Comparison of ENCODE assay signal across 8 cellular contexts in the genomic region with DNA sequence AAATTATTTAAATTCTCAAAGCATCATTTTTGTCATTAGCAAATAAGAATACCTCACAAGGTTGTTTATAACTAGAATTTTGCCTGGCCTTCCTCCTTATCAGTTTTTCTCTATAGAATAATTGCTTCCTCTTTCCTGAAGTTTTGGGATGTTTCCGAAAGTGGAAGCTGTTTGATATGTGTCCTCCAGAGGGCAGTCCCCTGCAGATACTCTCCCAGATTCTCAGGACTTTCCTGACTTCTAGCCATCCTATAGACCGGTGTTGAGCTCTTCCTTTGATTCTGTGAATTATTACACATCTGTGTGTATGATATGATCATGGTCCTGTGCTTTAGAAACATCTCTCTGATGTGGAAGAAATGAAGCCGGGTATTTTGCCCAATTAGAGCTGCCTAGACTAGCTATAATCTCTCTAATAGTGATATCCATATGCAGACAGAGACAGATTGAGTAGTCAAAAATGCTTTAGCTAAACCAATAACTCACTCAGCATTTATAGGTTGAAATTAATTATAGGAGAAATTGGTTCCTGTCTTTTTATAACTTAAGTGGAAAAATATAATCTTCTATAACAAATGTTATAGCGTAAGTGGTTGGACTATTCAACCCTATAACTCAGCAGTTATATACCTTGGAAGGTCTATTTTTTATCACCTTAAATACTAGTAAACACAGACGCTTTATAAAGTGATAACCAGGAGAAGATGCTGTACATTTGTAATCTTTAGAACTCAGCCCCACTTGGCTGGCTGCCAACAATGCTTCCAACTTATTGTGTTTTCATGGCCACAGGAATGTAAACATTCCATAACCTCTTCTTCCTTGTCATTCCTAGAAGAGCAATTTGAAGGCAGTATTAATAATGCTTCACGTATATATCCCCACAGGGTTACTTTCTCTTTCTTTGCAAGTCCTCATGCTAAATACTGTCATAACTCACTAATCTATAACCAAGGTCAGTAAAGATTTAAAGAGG.
DNase-seq lines count a peak whose midpoint lies in the region; ATAC-seq and TF ChIP-seq lines count a peak whose summit lies in the region.

No MANE protein-coding gene starts in this region.

- H3K36me3 Mint-ChIP-seq in natural killer cell treated with Interleukin-12 subunit alpha and Interleukin-12 subunit beta and Interleukin-15 and Interleukin-18, amount 100 ng/mL, for 72 hours = no peaks in the 10 kb centered on the region

- no peaks in the 10 kb centered on the region for H3K36me3 ChIP-seq in PC-9 (ENCODE audit: low read depth)

- BruUV-seq in PC-9 (replicated peaks; lab: Mats Ljungman, UMichigan) = no TSS peak

- no peaks in the 10 kb centered on the region for H3K79me2 ChIP-seq in PC-9 (ENCODE audit: low read depth)

- H3K9me3 Mint-ChIP-seq in natural killer cell treated with Interleukin-12 subunit alpha and Interleukin-12 subunit beta and Interleukin-15 and Interleukin-18, amount 100 ng/mL, for 72 hours = no peaks in the 10 kb centered on the region

- H3K4me1 ChIP-seq in PC-9 (replicated peaks; ENCODE audit: insufficient read depth) = no peaks in the 10 kb centered on the region

- H3K9me2 ChIP-seq in PC-9 (ENCODE audit: insufficient read depth) = no peaks in the 10 kb centered on the region

- no peak overlapping the region for H3K27ac ChIP-seq in PC-9

- ATAC-seq in GM21381 (IDR thresholded peaks at IDR 0.05; ENCODE audit: unreplicated experiment) = no peak
- no peak for ATAC-seq in natural killer cell treated with Interleukin-12 subunit alpha and Interleukin-12 subunit beta and Interleukin-15 and Interleukin-18, amount 100 ng/mL, for 72 hours

- H3K4me2 ChIP-seq in PC-9 = no peak overlapping the region

- H3K4me3 ChIP-seq in PC-9 = no peak overlapping the region

- H3K4me1 Mint-ChIP-seq in natural killer cell treated with Interleukin-12 subunit alpha and Interleukin-12 subunit beta and Interleukin-15 and Interleukin-18, amount 100 ng/mL, for 72 hours (ENCODE audit: low read depth in 2 of 2) = no peaks in the 10 kb centered on the region

- no peak overlapping the region for H3K27ac Mint-ChIP-seq in natural killer cell treated with Interleukin-12 subunit alpha and Interleukin-12 subunit beta and Interleukin-15 and Interleukin-18, amount 100 ng/mL, for 72 hours

- H4K20me1 ChIP-seq in PC-9 (ENCODE audit: insufficient read depth) = no peaks in the 10 kb centered on the region

- no peak overlapping the region for H3K4me3 Mint-ChIP-seq in natural killer cell treated with Interleukin-12 subunit alpha and Interleukin-12 subunit beta and Interleukin-15 and Interleukin-18, amount 100 ng/mL, for 72 hours

- no peaks in the 10 kb centered on the region for H3F3A ChIP-seq in PC-9 (ENCODE audit: insufficient read depth, low read depth)

- no peak overlapping the region for H2AFZ ChIP-seq in PC-9

- intact Hi-C loops in PC-9 (cut with micrococcal nuclease; ENCODE audit: unreplicated experiment) = no loop called here

- POLR2A ChIA-PET in PC-9 (lab: Charles Lee; ENCODE audit: unreplicated experiment) = no interaction called here

- 0 out of 2 replicates have a peak, but pooled peaks cover 8% of the 10 kb centered on the region for H3K27me3 ChIP-seq in PC-9 (ENCODE audit: insufficient read depth, low read depth)

- CTCF ChIA-PET in PC-9 (lab: Charles Lee) = no interaction called here

- peaks cover 11 to 52% of the 10 kb centered on the region in 2 donors for H3K27me3 Mint-ChIP-seq in natural killer cell treated with Interleukin-12 subunit alpha and Interleukin-12 subunit beta and Interleukin-15 and Interleukin-18, amount 100 ng/mL, for 72 hours

- DNase-seq in DMS 273 (lab: John Stamatoyannopoulos, UW; ENCODE audit: unreplicated experiment) = peak; percentile 28
- no peak for DNase-seq in DMS 273 treated with DMSO at 0.1 percent for 48 hours (lab: John Stamatoyannopoulos, UW)
- peak in 1 of 2 experiments; percentile 4 for DNase-seq in PC-9
- peak; percentile 32 for DNase-seq in fibroblast of gingiva (ENCODE audit: low read depth)
- peak; percentile 26 for DNase-seq in stromal cell of bone marrow (ENCODE audit: low read depth)
- no peak for DNase-seq in natural killer cell treated with Interleukin-12 subunit alpha and Interleukin-12 subunit beta and Interleukin-15 and Interleukin-18, amount 100 ng/mL, for 72 hours (ENCODE audit: low spot score)
- DNase-seq in activated CD8-positive, alpha-beta memory T cell treated with anti-CD3 and anti-CD28 coated beads, Interleukin-2, amount 50 U/mL, for 4 hours = no peak

- TF ChIP-seq CTCF in PC-9 (conservative IDR thresholded peaks at IDR 0.05) = peak; percentile 56

- H3K9me3 ChIP-seq in PC-9 (ENCODE audit: insufficient read depth, low read depth) = no peaks in the 10 kb centered on the region

Comparison
In these comparisons a context has a peak if more than half of its experiments do, and no peak if none do; other contexts are left out.
1. DNase-seq: peak in DMS 273 (single experiment), fibroblast of gingiva (single experiment) and stromal cell of bone marrow (single experiment); none in DMS 273 treated with DMSO at 0.1 percent for 48 hours (single experiment), natural killer cell treated with Interleukin-12 subunit alpha and Interleukin-12 subunit beta and Interleukin-15 and Interleukin-18, amount 100 ng/mL, for 72 hours (single experiment) and activated CD8-positive, alpha-beta memory T cell treated with anti-CD3 and anti-CD28 coated beads, Interleukin-2, amount 50 U/mL, for 4 hours (single experiment).